ENCODE assay signal across 3 cellular contexts in the genomic region with DNA sequence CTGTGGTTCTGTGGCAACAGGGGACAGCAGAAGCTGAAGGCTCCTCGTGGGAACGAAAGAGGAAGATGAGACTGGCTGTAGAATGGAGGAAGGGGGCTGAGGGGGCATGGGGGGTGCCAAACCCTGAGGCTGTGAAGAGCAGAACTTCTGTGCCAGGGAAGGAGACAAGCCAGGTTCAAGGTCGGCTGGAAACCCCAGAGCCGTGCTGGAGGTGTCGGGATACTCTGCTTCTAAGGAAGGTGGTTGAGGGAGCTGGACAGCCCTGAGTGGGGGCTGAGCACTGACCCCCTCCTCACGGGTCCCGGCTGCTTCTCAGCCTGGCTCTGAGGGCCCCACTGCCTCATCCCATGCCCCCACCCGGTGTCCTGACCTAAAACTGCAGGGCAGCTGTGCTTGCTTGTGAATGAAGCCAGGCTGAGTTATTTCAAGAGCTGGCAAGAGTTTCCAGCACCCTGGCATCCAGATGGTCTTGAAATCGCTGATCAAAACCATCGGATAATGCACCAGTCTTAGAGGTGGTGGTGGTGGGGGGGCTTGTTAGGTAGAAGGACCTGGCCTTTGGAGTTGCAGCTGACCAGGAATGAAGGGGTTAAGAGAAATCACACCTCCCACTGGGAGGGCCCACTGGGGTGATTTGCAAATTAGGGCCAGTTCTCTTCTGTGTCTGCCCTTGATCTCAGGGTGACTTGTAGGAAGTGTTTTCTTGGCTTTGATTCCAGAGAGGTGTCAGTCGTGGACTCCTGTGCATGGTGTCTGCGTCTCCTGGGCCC.
TF ChIP-seq lines count a peak whose summit lies in the region.

No MANE protein-coding gene starts in this region.

TF ChIP-seq in IMR-90, 13 proteins besides CTCF, POLR2A, EP300 and RAD21:
- TF ChIP-seq MXI1 (IDR thresholded peaks at IDR 0.05; ENCODE audit: borderline replicate concordance, low read depth, low read length) (no peak), SMC3 (IDR thresholded peaks at IDR 0.05; ENCODE audit: low read depth, low read length) (no peak), MAFK (IDR thresholded peaks at IDR 0.05; ENCODE audit: low read depth, low read length) (no peak), MAZ (IDR thresholded peaks at IDR 0.05; ENCODE audit: borderline replicate concordance, low read depth, low read length) (no peak), FOS (IDR thresholded peaks at IDR 0.05; ENCODE audit: low read depth, low read length) (no peak), CEBPB (IDR thresholded peaks at IDR 0.05; ENCODE audit: low read depth, low read length) (no peak), BHLHE40 (IDR thresholded peaks at IDR 0.05; ENCODE audit: low read depth, low read length) (no peak), RCOR1 (IDR thresholded peaks at IDR 0.05; ENCODE audit: insufficient replicate concordance, low read length) (no peak), NFE2L2 (IDR thresholded peaks at IDR 0.05; ENCODE audit: low read depth, low read length) (no peak)
- TF ChIP-seq, protein P1, sequence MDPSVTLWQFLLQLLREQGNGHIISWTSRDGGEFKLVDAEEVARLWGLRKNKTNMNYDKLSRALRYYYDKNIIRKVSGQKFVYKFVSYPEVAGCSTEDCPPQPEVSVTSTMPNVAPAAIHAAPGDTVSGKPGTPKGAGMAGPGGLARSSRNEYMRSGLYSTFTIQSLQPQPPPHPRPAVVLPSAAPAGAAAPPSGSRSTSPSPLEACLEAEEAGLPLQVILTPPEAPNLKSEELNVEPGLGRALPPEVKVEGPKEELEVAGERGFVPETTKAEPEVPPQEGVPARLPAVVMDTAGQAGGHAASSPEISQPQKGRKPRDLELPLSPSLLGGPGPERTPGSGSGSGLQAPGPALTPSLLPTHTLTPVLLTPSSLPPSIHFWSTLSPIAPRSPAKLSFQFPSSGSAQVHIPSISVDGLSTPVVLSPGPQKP (IDR thresholded peaks at IDR 0.05; ENCODE audit: borderline replicate concordance, low read depth, low read length), result no peak
TF ChIP-seq in IMR-90: peak in this region for 0.

TF ChIP-seq in GM23338, 12 proteins besides CTCF, POLR2A, EP300 and RAD21 (continues in another document):
- TF ChIP-seq CREB1 (CRISPR knock-in tag; IDR thresholded peaks at IDR 0.05; ENCODE audit: low read depth) (no peak), ZNF331 (CRISPR knock-in tag; IDR thresholded peaks at IDR 0.05; ENCODE audit: low read depth) (no peak), JUNB (IDR thresholded peaks at IDR 0.05; ENCODE audit: unreplicated experiment) (no peak)
- TF ChIP-seq, protein P2, sequence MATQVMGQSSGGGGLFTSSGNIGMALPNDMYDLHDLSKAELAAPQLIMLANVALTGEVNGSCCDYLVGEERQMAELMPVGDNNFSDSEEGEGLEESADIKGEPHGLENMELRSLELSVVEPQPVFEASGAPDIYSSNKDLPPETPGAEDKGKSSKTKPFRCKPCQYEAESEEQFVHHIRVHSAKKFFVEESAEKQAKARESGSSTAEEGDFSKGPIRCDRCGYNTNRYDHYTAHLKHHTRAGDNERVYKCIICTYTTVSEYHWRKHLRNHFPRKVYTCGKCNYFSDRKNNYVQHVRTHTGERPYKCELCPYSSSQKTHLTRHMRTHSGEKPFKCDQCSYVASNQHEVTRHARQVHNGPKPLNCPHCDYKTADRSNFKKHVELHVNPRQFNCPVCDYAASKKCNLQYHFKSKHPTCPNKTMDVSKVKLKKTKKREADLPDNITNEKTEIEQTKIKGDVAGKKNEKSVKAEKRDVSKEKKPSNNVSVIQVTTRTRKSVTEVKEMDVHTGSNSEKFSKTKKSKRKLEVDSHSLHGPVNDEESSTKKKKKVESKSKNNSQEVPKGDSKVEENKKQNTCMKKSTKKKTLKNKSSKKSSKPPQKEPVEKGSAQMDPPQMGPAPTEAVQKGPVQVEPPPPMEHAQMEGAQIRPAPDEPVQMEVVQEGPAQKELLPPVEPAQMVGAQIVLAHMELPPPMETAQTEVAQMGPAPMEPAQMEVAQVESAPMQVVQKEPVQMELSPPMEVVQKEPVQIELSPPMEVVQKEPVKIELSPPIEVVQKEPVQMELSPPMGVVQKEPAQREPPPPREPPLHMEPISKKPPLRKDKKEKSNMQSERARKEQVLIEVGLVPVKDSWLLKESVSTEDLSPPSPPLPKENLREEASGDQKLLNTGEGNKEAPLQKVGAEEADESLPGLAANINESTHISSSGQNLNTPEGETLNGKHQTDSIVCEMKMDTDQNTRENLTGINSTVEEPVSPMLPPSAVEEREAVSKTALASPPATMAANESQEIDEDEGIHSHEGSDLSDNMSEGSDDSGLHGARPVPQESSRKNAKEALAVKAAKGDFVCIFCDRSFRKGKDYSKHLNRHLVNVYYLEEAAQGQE (IDR thresholded peaks at IDR 0.05; ENCODE audit: unreplicated experiment), result no peak
- TF ChIP-seq, protein P3, sequence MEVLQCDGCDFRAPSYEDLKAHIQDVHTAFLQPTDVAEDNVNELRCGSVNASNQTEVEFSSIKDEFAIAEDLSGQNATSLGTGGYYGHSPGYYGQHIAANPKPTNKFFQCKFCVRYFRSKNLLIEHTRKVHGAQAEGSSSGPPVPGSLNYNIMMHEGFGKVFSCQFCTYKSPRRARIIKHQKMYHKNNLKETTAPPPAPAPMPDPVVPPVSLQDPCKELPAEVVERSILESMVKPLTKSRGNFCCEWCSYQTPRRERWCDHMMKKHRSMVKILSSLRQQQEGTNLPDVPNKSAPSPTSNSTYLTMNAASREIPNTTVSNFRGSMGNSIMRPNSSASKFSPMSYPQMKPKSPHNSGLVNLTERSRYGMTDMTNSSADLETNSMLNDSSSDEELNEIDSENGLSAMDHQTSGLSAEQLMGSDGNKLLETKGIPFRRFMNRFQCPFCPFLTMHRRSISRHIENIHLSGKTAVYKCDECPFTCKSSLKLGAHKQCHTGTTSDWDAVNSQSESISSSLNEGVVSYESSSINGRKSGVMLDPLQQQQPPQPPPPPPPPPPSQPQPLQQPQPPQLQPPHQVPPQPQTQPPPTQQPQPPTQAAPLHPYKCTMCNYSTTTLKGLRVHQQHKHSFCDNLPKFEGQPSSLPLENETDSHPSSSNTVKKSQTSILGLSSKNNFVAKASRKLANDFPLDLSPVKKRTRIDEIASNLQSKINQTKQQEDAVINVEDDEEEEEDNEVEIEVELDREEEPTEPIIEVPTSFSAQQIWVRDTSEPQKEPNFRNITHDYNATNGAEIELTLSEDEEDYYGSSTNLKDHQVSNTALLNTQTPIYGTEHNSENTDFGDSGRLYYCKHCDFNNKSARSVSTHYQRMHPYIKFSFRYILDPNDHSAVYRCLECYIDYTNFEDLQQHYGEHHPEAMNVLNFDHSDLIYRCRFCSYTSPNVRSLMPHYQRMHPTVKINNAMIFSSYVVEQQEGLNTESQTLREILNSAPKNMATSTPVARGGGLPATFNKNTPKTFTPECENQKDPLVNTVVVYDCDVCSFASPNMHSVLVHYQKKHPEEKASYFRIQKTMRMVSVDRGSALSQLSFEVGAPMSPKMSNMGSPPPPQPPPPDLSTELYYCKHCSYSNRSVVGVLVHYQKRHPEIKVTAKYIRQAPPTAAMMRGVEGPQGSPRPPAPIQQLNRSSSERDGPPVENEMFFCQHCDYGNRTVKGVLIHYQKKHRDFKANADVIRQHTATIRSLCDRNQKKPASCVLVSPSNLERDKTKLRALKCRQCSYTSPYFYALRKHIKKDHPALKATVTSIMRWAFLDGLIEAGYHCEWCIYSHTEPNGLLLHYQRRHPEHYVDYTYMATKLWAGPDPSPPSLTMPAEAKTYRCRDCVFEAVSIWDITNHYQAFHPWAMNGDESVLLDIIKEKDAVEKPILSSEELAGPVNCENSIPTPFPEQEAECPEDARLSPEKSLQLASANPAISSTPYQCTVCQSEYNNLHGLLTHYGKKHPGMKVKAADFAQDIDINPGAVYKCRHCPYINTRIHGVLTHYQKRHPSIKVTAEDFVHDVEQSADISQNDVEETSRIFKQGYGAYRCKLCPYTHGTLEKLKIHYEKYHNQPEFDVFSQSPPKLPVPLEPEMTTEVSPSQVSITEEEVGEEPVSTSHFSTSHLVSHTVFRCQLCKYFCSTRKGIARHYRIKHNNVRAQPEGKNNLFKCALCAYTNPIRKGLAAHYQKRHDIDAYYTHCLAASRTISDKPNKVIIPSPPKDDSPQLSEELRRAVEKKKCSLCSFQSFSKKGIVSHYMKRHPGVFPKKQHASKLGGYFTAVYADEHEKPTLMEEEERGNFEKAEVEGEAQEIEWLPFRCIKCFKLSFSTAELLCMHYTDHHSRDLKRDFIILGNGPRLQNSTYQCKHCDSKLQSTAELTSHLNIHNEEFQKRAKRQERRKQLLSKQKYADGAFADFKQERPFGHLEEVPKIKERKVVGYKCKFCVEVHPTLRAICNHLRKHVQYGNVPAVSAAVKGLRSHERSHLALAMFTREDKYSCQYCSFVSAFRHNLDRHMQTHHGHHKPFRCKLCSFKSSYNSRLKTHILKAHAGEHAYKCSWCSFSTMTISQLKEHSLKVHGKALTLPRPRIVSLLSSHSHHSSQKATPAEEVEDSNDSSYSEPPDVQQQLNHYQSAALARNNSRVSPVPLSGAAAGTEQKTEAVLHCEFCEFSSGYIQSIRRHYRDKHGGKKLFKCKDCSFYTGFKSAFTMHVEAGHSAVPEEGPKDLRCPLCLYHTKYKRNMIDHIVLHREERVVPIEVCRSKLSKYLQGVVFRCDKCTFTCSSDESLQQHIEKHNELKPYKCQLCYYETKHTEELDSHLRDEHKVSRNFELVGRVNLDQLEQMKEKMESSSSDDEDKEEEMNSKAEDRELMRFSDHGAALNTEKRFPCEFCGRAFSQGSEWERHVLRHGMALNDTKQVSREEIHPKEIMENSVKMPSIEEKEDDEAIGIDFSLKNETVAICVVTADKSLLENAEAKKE (CRISPR knock-in tag; IDR thresholded peaks at IDR 0.05), result no peak

TF ChIP-seq in SK-N-SH, 30 proteins besides CTCF, POLR2A, EP300 and RAD21:
- TF ChIP-seq NFIC (IDR thresholded peaks at IDR 0.05; ENCODE audit: borderline replicate concordance) (no peak), MXI1 (IDR thresholded peaks at IDR 0.05; ENCODE audit: low read depth, low read length) (no peak), NRF1 (IDR thresholded peaks at IDR 0.05; ENCODE audit: low read depth, low read length) (no peak), POLR2AphosphoS5 (IDR thresholded peaks at IDR 0.05; ENCODE audit: low read depth, low read length) (no peak), FOXM1 (IDR thresholded peaks at IDR 0.05; ENCODE audit: low read depth) (no peak)
